In genomic region chr11:62421996-62422395, GRCh38 we compare ENCODE assay signal across 29 cellular contexts. TPM values are rescaled to one million over a fixed set of nuclear protein-coding genes. Genes with fewer than 3 reads are reported as not detected.
"Had no signal": no experiment of that assay in that cellular context is flagged by ENCODE, and none has a peak within 500 bp of the region (broad histone marks: within the 10 kb centered on the region; RNA-seq: fewer than 3 reads in every experiment).

No MANE protein-coding gene starts in this region.

- H3K27ac Mint-ChIP-seq: activated B cell treated with CpG ODN at 0.5 μM for 24 hours; activated CD4-positive, alpha-beta T cell treated with anti-CD3 and anti-CD28 coated beads for 36 hours; activated naive CD8-positive, alpha-beta T cell treated with anti-CD3 and anti-CD28 coated beads, Interleukin-2, amount 50 U/mL, for 24 hours; activated T-cell treated with anti-CD3 and anti-CD28 coated beads, Interleukin-2, amount 50 U/mL, for 72 hours; immature natural killer cell; natural killer cell; stimulated activated memory B cell treated with anti-CD40 and anti-IgM and Interleukin-4, amounts not matched to agents 10 μg/mL and 1 μg/mL and 100 μg/mL, for 72 hours had no signal

- H3K4me3 ChIP-seq: cardiac muscle cell, hepatocyte, lower lobe of right lung, smooth muscle cell, stomach, suprapubic skin, tibial nerve had no signal

- H3K27me3 ChIP-seq: cardiac muscle cell, hepatocyte, stomach, suprapubic skin, tibial nerve had no signal

- H3K27ac ChIP-seq: cardiac muscle cell, hepatocyte, lower lobe of right lung, suprapubic skin had no signal

- H3K9me3 Mint-ChIP-seq: activated B cell treated with CpG ODN at 0.5 μM for 24 hours; activated naive CD8-positive, alpha-beta T cell treated with anti-CD3 and anti-CD28 coated beads, Interleukin-2, amount 50 U/mL, for 24 hours; activated T-cell treated with anti-CD3 and anti-CD28 coated beads, Interleukin-2, amount 50 U/mL, for 72 hours; immature natural killer cell; natural killer cell; stimulated activated memory B cell treated with anti-CD40 and anti-IgM and Interleukin-4, amounts not matched to agents 10 μg/mL and 1 μg/mL and 100 μg/mL, for 72 hours had no signal

- H3K4me1 ChIP-seq: lower lobe of right lung had no signal

- H2AFZ ChIP-seq: hepatocyte had no signal

- H3K4me3 Mint-ChIP-seq: activated B cell treated with CpG ODN at 0.5 μM for 24 hours; activated CD4-positive, alpha-beta T cell treated with anti-CD3 and anti-CD28 coated beads for 36 hours; activated naive CD8-positive, alpha-beta T cell treated with anti-CD3 and anti-CD28 coated beads, Interleukin-2, amount 50 U/mL, for 24 hours; activated T-cell treated with anti-CD3 and anti-CD28 coated beads, Interleukin-2, amount 50 U/mL, for 72 hours; immature natural killer cell; natural killer cell; stimulated activated memory B cell treated with anti-CD40 and anti-IgM and Interleukin-4, amounts not matched to agents 10 μg/mL and 1 μg/mL and 100 μg/mL, for 72 hours had no signal

- DNase-seq: activated B cell treated with CpG ODN at 0.5 μM for 24 hours; activated CD4-positive, alpha-beta T cell treated with anti-CD3 and anti-CD28 coated beads for 36 hours; activated CD4-positive, alpha-beta T cell treated with anti-CD3 and anti-CD28 coated beads, Interleukin-2, amount 50 U/mL, for 4 hours; activated effector memory CD4-positive, alpha-beta T cell treated with anti-CD3 and anti-CD28 coated beads, Interleukin-2, amount 50 U/mL, for 16 hours; activated naive CD4-positive, alpha-beta T cell treated with anti-CD3 and anti-CD28 coated beads, Interleukin-2, amount 50 U/mL, for 16 hours; activated naive CD8-positive, alpha-beta T cell treated with anti-CD3 and anti-CD28 coated beads, Interleukin-2, amount 50 U/mL, for 24 hours; activated T-cell treated with anti-CD3 and anti-CD28 coated beads, Interleukin-2, amount 50 U/mL, for 72 hours; effector CD4-positive, alpha-beta T cell; erythroblast; foreskin melanocyte; glutamatergic neuron; immature natural killer cell; lower lobe of right lung; natural killer cell; stimulated activated CD4-positive, alpha-beta T cell treated with anti-CD3 and anti-CD28 coated beads, Interleukin-15, amount 100 ng/mL, for 24 hours; stomach; T-helper 9 cell had no signal

- H3K36me3 Mint-ChIP-seq: immature natural killer cell; natural killer cell; stimulated activated memory B cell treated with anti-CD40 and anti-IgM and Interleukin-4, amounts not matched to agents 10 μg/mL and 1 μg/mL and 100 μg/mL, for 72 hours had no signal

- H3K9me3 ChIP-seq: lower lobe of right lung, stomach, suprapubic skin, tibial nerve had no signal

- H3K27me3 Mint-ChIP-seq: activated CD4-positive, alpha-beta T cell treated with anti-CD3 and anti-CD28 coated beads for 36 hours; stimulated activated memory B cell treated with anti-CD40 and anti-IgM and Interleukin-4, amounts not matched to agents 10 μg/mL and 1 μg/mL and 100 μg/mL, for 72 hours had no signal

- ATAC-seq: activated CD4-positive, alpha-beta T cell treated with anti-CD3 and anti-CD28 coated beads for 36 hours; activated naive CD8-positive, alpha-beta T cell treated with anti-CD3 and anti-CD28 coated beads, Interleukin-2, amount 50 U/mL, for 24 hours; activated T-cell treated with anti-CD3 and anti-CD28 coated beads, Interleukin-2, amount 50 U/mL, for 72 hours; left lobe of liver; lower lobe of right lung; natural killer cell; sciatic nerve; stimulated activated memory B cell treated with anti-CD40 and anti-IgM and Interleukin-4, amounts not matched to agents 10 μg/mL and 1 μg/mL and 100 μg/mL, for 72 hours had no signal

- H3K4me2 ChIP-seq: hepatocyte, smooth muscle cell had no signal

- H3K36me3 ChIP-seq: cardiac muscle cell, lower lobe of right lung, stomach, suprapubic skin, tibial nerve had no signal

RNA-seq across cellular contexts. Expression of gene SCGB1A1, which starts 3.2 kb away (rescaled TPM):
- total RNA-seq: activated B cell treated with CpG ODN at 0.5 μM for 24 hours; activated CD4-positive, alpha-beta T cell treated with anti-CD3 and anti-CD28 coated beads for 36 hours; activated T-cell treated with anti-CD3 and anti-CD28 coated beads, Interleukin-2, amount 50 U/mL, for 72 hours; cardiac muscle cell; chondrocyte; hepatocyte; kidney epithelial cell; natural killer cell; renal cortical epithelial cell; smooth muscle cell; suprapubic skin; T-helper 1 cell treated with Interleukin-12 subunit alpha and Interleukin-12 subunit beta and Interleukin-4 antibody, amounts not matched to agents 30 ng/mL and 1 ng/mL, for 36 hours; tibial nerve had no signal
- polyA plus RNA-seq: cardiac muscle cell, hepatocyte, immature natural killer cell, smooth muscle cell had no signal
